In the genomic region with DNA sequence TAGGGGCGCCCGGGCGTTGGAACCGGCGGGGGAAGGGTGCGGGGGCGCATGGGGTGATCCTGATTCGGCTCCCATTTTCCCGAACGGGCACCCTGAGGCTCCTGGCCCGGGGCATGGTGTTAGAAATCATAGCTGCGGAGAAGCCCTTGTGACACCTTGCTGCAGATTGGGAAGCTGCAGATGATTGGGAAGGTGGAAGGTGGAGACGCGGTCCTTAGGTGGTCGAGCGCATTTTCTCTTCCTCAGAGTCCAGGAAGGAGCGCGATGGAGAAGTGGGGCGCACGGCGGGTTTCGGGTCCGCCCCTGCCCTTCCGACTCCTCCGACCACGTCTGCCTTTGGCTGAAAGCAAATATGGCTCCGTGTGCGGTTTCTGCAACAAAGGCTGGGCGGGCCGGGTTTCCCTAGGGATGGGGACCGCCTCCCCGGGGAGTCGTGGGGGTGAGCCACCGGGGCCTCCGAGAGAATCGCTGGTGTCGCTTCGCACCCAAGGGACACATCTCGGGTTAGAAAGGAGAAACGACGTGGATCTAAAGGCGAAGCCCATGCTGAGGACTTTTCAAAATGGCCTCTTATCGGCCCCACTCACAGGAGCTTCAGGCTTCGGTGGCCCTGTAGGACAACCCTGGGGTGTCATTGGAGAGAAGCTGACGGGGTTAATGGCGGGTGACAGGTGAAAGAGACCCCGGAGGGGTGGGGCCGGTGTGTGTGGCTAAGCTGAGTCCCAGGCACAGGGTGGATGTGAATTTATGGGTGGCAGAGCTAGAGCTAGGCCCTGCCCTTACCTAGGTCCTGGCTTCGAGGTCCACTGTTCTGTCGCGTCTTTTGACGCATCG, we compare ENCODE assay signal across 8 cellular contexts. TPM values are rescaled to one million over a fixed set of nuclear protein-coding genes. Genes with fewer than 3 reads are reported as not detected.
DNase-seq lines count a peak whose midpoint lies in the region; ATAC-seq and TF ChIP-seq lines count a peak whose summit lies in the region.

No MANE protein-coding gene starts in this region.

- no peak for TF ChIP-seq POLR2A in prostate gland (IDR thresholded peaks at IDR 0.05)

- H3K79me2 ChIP-seq in PC-3 (ENCODE audit: low read length) = peaks cover 64% of the 10 kb centered on the region

- H3K27me3 Mint-ChIP-seq in activated naive CD8-positive, alpha-beta T cell treated with anti-CD3 and anti-CD28 coated beads for 36 hours = no peaks in the 10 kb centered on the region

- H3K4me1 Mint-ChIP-seq in activated naive CD8-positive, alpha-beta T cell treated with anti-CD3 and anti-CD28 coated beads for 36 hours = peaks cover 63% of the 10 kb centered on the region

- peak overlapping the region; percentile 89 for H3K4me3 Mint-ChIP-seq in activated naive CD8-positive, alpha-beta T cell treated with anti-CD3 and anti-CD28 coated beads for 36 hours

- H3K9me2 ChIP-seq in PC-3 (replicated peaks; ENCODE audit: low read length) = no peaks in the 10 kb centered on the region

- H3K27ac Mint-ChIP-seq in activated naive CD8-positive, alpha-beta T cell treated with anti-CD3 and anti-CD28 coated beads for 36 hours = peak overlapping the region; percentile 92

- H3K9ac ChIP-seq in PC-3 (ENCODE audit: low read length) = peak overlapping the region; percentile 96

- POLR2A ChIA-PET in PC-3 (lab: Charles Lee; ENCODE audit: unreplicated experiment) = interaction anchor here (0.6 to 1.7 kb wide), 10 partner anchors 21 to 114 kb away, joined by 3 to 11 read pairs (median 8); no protein-coding TSS in a partner anchor

- H3K36me3 ChIP-seq in PC-3 (ENCODE audit: low read depth, low read length) (peaks cover 32% of the 10 kb centered on the region), left ventricle myocardium inferior (peaks cover 38% of the 10 kb centered on the region), prostate gland (peaks cover 3 to 7% of the 10 kb centered on the region in 2 donors)

- H3K4me1 ChIP-seq in PC-3 (ENCODE audit: insufficient read depth, low read length) (peaks cover 61% of the 10 kb centered on the region), left ventricle myocardium inferior (peaks cover 95% of the 10 kb centered on the region), prostate gland (replicated peaks) (peaks cover 21% of the 10 kb centered on the region)

- peak overlapping the region; percentile 67 for H2AFZ ChIP-seq in PC-3 (ENCODE audit: low read length)

- peaks cover 33% of the 10 kb centered on the region for H4K20me1 ChIP-seq in PC-3 (ENCODE audit: low read length)

- H3K36me3 Mint-ChIP-seq in activated naive CD8-positive, alpha-beta T cell treated with anti-CD3 and anti-CD28 coated beads for 36 hours = peaks cover 37% of the 10 kb centered on the region

- no peaks in the 10 kb centered on the region for H3K27me3 ChIP-seq in PC-3 (ENCODE audit: low read length)
- H3K27me3 ChIP-seq in left ventricle myocardium inferior (ENCODE audit: low read depth) = no peaks in the 10 kb centered on the region
- no peaks in the 10 kb centered on the region for H3K27me3 ChIP-seq in prostate gland (replicated peaks; ENCODE audit: insufficient read depth)

- peak; percentile 67 for DNase-seq in activated CD4-positive, CD25-positive, alpha-beta regulatory T cell treated with anti-CD3 and anti-CD28 coated beads, Interleukin-2, amount 50 U/mL, for 72 hours
- DNase-seq in PC-3 (peak; percentile 38), left ventricle myocardium inferior (peak; percentile 51), prostate gland (ENCODE audit: low spot score) (no peak)
- DNase-seq in activated naive CD8-positive, alpha-beta T cell treated with anti-CD3 and anti-CD28 coated beads for 36 hours = peak; percentile 58
- DNase-seq in effector CD4-positive, alpha-beta T cell = no peak

- H3K9me3 Mint-ChIP-seq in activated naive CD8-positive, alpha-beta T cell treated with anti-CD3 and anti-CD28 coated beads for 36 hours = no peaks in the 10 kb centered on the region

- no peaks in the 10 kb centered on the region for H3K9me3 ChIP-seq in PC-3 (ENCODE audit: low read length)
- no peaks in the 10 kb centered on the region for H3K9me3 ChIP-seq in left ventricle myocardium inferior (replicated peaks)
- no peaks in the 10 kb centered on the region for H3K9me3 ChIP-seq in prostate gland

- BruUV-seq in PC-3 (replicated peaks; lab: Mats Ljungman, UMichigan) = TSS peak; percentile 34

- intact Hi-C loops in PC-3 (cut with micrococcal nuclease) = loop anchor here (1.0 kb wide), 2 partner anchors 57 to 77 kb away; no protein-coding TSS in a partner anchor
- intact Hi-C loops in left ventricle myocardium inferior (cut with micrococcal nuclease) = no loop called here
- intact Hi-C loops in prostate gland (cut with DNase I) = no loop called here

- peak overlapping the region; percentile 93 for H3K4me2 ChIP-seq in PC-3 (ENCODE audit: low read length)

- TF ChIP-seq CTCF in PC-3 (conservative IDR thresholded peaks at IDR 0.05; ENCODE audit: low read depth, low read length) (no peak), left ventricle myocardium inferior (IDR thresholded peaks at IDR 0.05; ENCODE audit: borderline replicate concordance) (no peak), prostate gland (IDR thresholded peaks at IDR 0.05) (no peak)

- CTCF ChIA-PET in PC-3 (lab: Charles Lee) = interaction anchor here (0.6 to 1.9 kb wide), 4 partner anchors 9 to 114 kb away, joined by 3 to 7 read pairs (median 3); no protein-coding TSS in a partner anchor

- H3K4me3 ChIP-seq in PC-3 (ENCODE audit: low read length) (peak overlapping the region; percentile 95), left ventricle myocardium inferior (peak overlapping the region; percentile 97), prostate gland (peak overlapping the region; percentile 95 to 98)

- WGBS in prostate gland = 9% methylated on average over 52 of the region's 53 CpGs

- ATAC-seq in activated CD4-positive, CD25-positive, alpha-beta regulatory T cell treated with anti-CD3 and anti-CD28 coated beads, Interleukin-2, amount 50 U/mL, for 24 hours = no peak
- peak; percentile 27 for ATAC-seq in HG03280 (IDR thresholded peaks at IDR 0.05; ENCODE audit: unreplicated experiment)
- ATAC-seq in PC-3 = no peak

- H3K27ac ChIP-seq in PC-3 (ENCODE audit: low read length) (peak overlapping the region; percentile 88), left ventricle myocardium inferior (replicated peaks) (peak overlapping the region; percentile 100), prostate gland (peak overlapping the region; percentile 100)

- peaks cover 12% of the 10 kb centered on the region for H3F3A ChIP-seq in PC-3 (ENCODE audit: low read length, unreplicated experiment)

RNA-seq across cellular contexts. Expression of gene FTH1, which starts 0.7 kb away (rescaled TPM):
- total RNA-seq in PC-3 (2014; rRNA removed) (1,927 and 1,937 TPM in 2 replicates), left ventricle myocardium inferior (2,346 TPM), prostate gland (1,000 to 10,000 TPM; 1,344 to 1,560 TPM)
- total RNA-seq in activated naive CD8-positive, alpha-beta T cell treated with anti-CD3 and anti-CD28 coated beads for 36 hours = 100 to 1,000 TPM; 821 to 824 TPM

RNA-seq across cellular contexts. Expression of gene BEST1, which starts 18.0 kb away (rescaled TPM):
- total RNA-seq in PC-3 (2014; rRNA removed) = 0.22 TPM in 1 of 2 replicates, not detected in the other
- total RNA-seq in activated naive CD8-positive, alpha-beta T cell treated with anti-CD3 and anti-CD28 coated beads for 36 hours = 1 to 10 TPM in 1 of 2 experiments, under 1 TPM in 1; 0.58 to 1.0 TPM
- total RNA-seq in left ventricle myocardium inferior = 0.58 TPM
- total RNA-seq in prostate gland = 10 to 100 TPM in 1 of 2 donors, 1 to 10 TPM in 1; 1.5 to 18.0 TPM

RNA-seq across cellular contexts. Expression of gene RAB3IL1, which starts 50.8 kb away (rescaled TPM):
- 6.6 and 7.9 TPM in 2 replicates for total RNA-seq in PC-3 (2014; rRNA removed)
- not detected for total RNA-seq in activated naive CD8-positive, alpha-beta T cell treated with anti-CD3 and anti-CD28 coated beads for 36 hours
- 9.5 TPM for total RNA-seq in left ventricle myocardium inferior
- total RNA-seq in prostate gland = 10 to 100 TPM in 1 of 2 donors, 1 to 10 TPM in 1; 3.5 to 53.0 TPM

Comparison
In these comparisons a context has a peak if more than half of its experiments do, and no peak if none do; other contexts are left out.
1. DNase-seq: peak in activated CD4-positive, CD25-positive, alpha-beta regulatory T cell treated with anti-CD3 and anti-CD28 coated beads, Interleukin-2, amount 50 U/mL, for 72 hours (single experiment), PC-3 (single experiment), activated naive CD8-positive, alpha-beta T cell treated with anti-CD3 and anti-CD28 coated beads for 36 hours (single experiment) and left ventricle myocardium inferior (single experiment); none in prostate gland (single experiment) and effector CD4-positive, alpha-beta T cell (single experiment).
2. Peak in every context shown above with its lines, with median percentiles within 50 percentile points of each other: H3K27ac ChIP-seq and H3K4me3 ChIP-seq.